8 cellular contexts compared by ENCODE assay signal in genomic region chr2:206085742-206086445, GRCh38. TPM values are rescaled to one million over a fixed set of nuclear protein-coding genes. Genes with fewer than 3 reads are reported as not detected.
A peak's percentile ranks its signal among the peaks of the same experiment; 100 is the strongest.
DNase-seq lines count a peak whose midpoint lies in the region; ATAC-seq, FAIRE-seq and TF ChIP-seq lines count a peak whose summit lies in the region.

A gene with protein sequence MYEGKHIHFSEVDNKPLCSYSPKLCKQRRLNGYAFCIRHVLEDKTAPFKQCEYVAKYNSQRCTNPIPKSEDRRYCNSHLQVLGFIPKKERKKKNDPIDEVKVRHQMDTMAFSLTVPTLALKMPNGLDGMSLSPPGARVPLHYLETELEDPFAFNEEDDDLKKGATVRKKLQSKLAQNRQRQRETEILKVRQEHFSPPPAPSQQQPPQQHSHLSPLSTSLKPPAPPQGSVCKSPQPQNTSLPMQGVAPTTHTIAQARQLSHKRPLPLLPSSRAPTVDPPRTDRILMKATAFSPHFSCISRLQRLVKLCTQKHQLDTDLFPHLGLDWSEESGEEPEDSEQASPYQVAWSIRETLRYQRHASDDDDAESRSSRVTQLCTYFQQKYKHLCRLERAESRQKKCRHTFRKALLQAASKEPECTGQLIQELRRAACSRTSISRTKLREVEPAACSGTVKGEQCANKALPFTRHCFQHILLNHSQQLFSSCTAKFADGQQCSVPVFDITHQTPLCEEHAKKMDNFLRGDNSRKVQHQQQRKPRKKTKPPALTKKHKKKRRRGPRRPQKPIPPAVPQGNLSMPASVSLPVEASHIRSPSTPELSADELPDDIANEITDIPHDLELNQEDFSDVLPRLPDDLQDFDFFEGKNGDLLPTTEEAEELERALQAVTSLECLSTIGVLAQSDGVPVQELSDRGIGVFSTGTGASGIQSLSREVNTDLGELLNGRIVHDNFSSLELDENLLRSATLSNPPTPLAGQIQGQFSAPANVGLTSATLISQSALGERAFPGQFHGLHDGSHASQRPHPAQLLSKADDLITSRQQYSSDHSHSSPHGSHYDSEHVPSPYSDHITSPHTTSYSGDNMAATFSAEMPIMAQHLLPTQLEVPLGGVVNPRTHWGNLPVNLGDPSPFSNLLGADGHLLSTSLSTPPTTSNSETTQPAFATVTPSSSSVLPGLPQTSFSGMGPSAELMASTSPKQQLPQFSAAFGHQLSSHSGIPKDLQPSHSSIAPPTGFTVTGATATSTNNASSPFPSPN (minus strand): TSS chr2:206086174. CDS start chr2:206063016, 23,158 bp downstream.

- H3K9ac ChIP-seq in kidney (ENCODE audit: low read length in 2 of 2) = peak within 1 kb of the TSS; percentile 99 to 100

- intact Hi-C loops in activated B cell treated with CpG ODN at 0.5 μM for 24 hours (cut with micrococcal nuclease) (loop anchor here (1.0 to 10.0 kb wide), 10 partner anchors 55 to 1625 kb away; partner anchors contain the start of genes CCNYL1, CREB1, EEF1B2 and FASTKD2), kidney (cut with DNase I) (no loop called here)

- FAIRE-seq in kidney (lab: Jason Lieb, UNC) = no peak

- no peaks in the 10 kb centered on the region for H3K36me3 ChIP-seq in kidney (ENCODE audit: control insufficient read depth in 1 of 2, insufficient read depth in 2 of 2, low read length in 2 of 2)

- peak within 1 kb of the TSS; percentile 99 for H3K4me3 Mint-ChIP-seq in activated B cell treated with CpG ODN at 0.5 μM for 24 hours

- peaks cover 21% of the 10 kb centered on the region for H3K36me3 Mint-ChIP-seq in activated B cell treated with CpG ODN at 0.5 μM for 24 hours (ENCODE audit: low read depth)

- DNase-seq in AG04450 (ENCODE audit: low read depth, low spot score) (peak; percentile 66), NCI-H2196 treated with DMSO at 0.1 percent for 48 hours (lab: John Stamatoyannopoulos, UW; ENCODE audit: unreplicated experiment) (peak; percentile 60), activated B cell treated with CpG ODN at 0.5 μM for 24 hours (peak; percentile 76), kidney (peak; percentile 89)
- peak; percentile 85 for DNase-seq in central memory CD4-positive, alpha-beta T cell
- DNase-seq in stimulated activated CD4-positive, alpha-beta T cell treated with anti-CD3 and anti-CD28 coated beads, Interleukin-15, amount 100 ng/mL, for 24 hours = peak; percentile 83

- H3K27me3 Mint-ChIP-seq in activated B cell treated with CpG ODN at 0.5 μM for 24 hours = no peaks in the 10 kb centered on the region

- H3K27ac Mint-ChIP-seq in activated B cell treated with CpG ODN at 0.5 μM for 24 hours = peak within 1 kb of the TSS; percentile 100

- no peaks in the 10 kb centered on the region for H3K27me3 ChIP-seq in AG04450 (ENCODE audit: control insufficient read depth, insufficient read depth, low read length)

- H3K4me1 Mint-ChIP-seq in activated B cell treated with CpG ODN at 0.5 μM for 24 hours = peaks cover 42% of the 10 kb centered on the region

- peaks cover 2 to 3% of the 10 kb centered on the region in 2 donors for H3K4me1 ChIP-seq in kidney (ENCODE audit: control insufficient read depth in 1 of 2, insufficient read depth in 1 of 2, low read depth in 1 of 2, low read length in 2 of 2)

- TF ChIP-seq CTCF in AG04450 (IDR thresholded peaks at IDR 0.05; ENCODE audit: low read depth, low read length) = peak; percentile 66
- TF ChIP-seq CTCF in activated B cell treated with CpG ODN at 0.5 μM for 24 hours (IDR thresholded peaks at IDR 0.05) = no peak
- TF ChIP-seq CTCF in kidney (IDR thresholded peaks at IDR 0.05; ENCODE audit: borderline replicate concordance, extremely low read depth, insufficient read depth) = peak; percentile 24

- H3K9me3 ChIP-seq in AG04450 (ENCODE audit: control insufficient read depth, insufficient read depth, low read length) (no peaks in the 10 kb centered on the region), kidney (ENCODE audit: control insufficient read depth in 1 of 2, low read length in 2 of 2) (no peaks in the 10 kb centered on the region)

- peak within 1 kb of the TSS; percentile 74 for H3K4me3 ChIP-seq in AG04450 (ENCODE audit: low read depth, low read length)
- H3K4me3 ChIP-seq in kidney (ENCODE audit: low read length in 2 of 2) = peak within 1 kb of the TSS; percentile 95 to 97

- H3K27ac ChIP-seq in AG04450 (ENCODE audit: low read depth, low read length) (peak within 1 kb of the TSS; percentile 97), kidney (ENCODE audit: low read depth in 2 of 2, low read length in 2 of 2) (peak within 1 kb of the TSS; percentile 97 to 99)

- peak; percentile 83 for ATAC-seq in GM18867 (IDR thresholded peaks at IDR 0.05; ENCODE audit: unreplicated experiment)
- peak; percentile 87 for ATAC-seq in HG03103 (IDR thresholded peaks at IDR 0.05; ENCODE audit: low read depth, unreplicated experiment)
- ATAC-seq in activated B cell treated with CpG ODN at 0.5 μM for 24 hours (ENCODE audit: low read depth) = peak; percentile 89

- H3K9me3 Mint-ChIP-seq in activated B cell treated with CpG ODN at 0.5 μM for 24 hours = no peaks in the 10 kb centered on the region

- CTCF ChIA-PET in AG04450 (lab: Charles Lee) = interaction anchor here (2.7 kb wide), 1 partner anchor 11 kb away, joined by 18 read pairs; no protein-coding TSS in a partner anchor
- CTCF ChIA-PET in activated B cell treated with CpG ODN at 0.5 μM for 24 hours (lab: Charles Lee) = interaction anchor here (0.9 kb wide), 1 partner anchor 679 kb away, joined by 3 read pairs; the partner anchor contains the start of genes FASTKD2 and MDH1B

- POLR2A ChIA-PET in AG04450 (lab: Yijun Ruan, JAX) = interaction anchor here (0.5 to 1.0 kb wide), 4 partner anchors 11 to 359 kb away, joined by 3 to 4 read pairs (median 3); partner anchors contain the start of genes EEF1B2 and NDUFS1
- POLR2A ChIA-PET in activated B cell treated with CpG ODN at 0.5 μM for 24 hours (lab: Charles Lee) = interaction anchor here (0.6 to 1.7 kb wide), 13 partner anchors 9 to 1444 kb away, joined by 3 to 25 read pairs (median 3); partner anchors contain the start of genes CREB1, EEF1B2, KLF7 and NDUFS1

RNA-seq across cellular contexts. Expression of the gene that starts here (rescaled TPM):
- polyA plus RNA-seq in AG04450 (2011; rRNA removed) = 3.4 and 3.9 TPM in 2 replicates
- 36.0 and 39.0 TPM in 2 replicates for polyA minus RNA-seq in AG04450 (2011; rRNA and poly(A)+ RNA removed)
- 52.1 and 53.1 TPM in 2 replicates for total RNA-seq in activated B cell treated with CpG ODN at 0.5 μM for 24 hours
- 29.9 TPM for total RNA-seq in kidney
- 1.7 TPM for polyA plus RNA-seq in kidney (ENCODE audit: insufficient read depth, low read depth, low replicate concordance)

Comparison
In these comparisons a context has a peak if more than half of its experiments do, and no peak if none do; other contexts are left out.
1. Peak in every context shown above with its lines: DNase-seq, ATAC-seq, H3K4me3 ChIP-seq and H3K27ac ChIP-seq.